In genomic region chr1:217605390-217605789, GRCh38 we compare ENCODE assay signal across 28 cellular contexts. TPM values are rescaled to one million over a fixed set of nuclear protein-coding genes. Genes with fewer than 3 reads are reported as not detected.
DNase-seq lines count a peak whose midpoint lies in the region; ATAC-seq, FAIRE-seq and TF ChIP-seq lines count a peak whose summit lies in the region.
"Had no signal": no experiment of that assay in that cellular context is flagged by ENCODE, and none has a peak within 500 bp of the region (broad histone marks: within the 10 kb centered on the region; RNA-seq: fewer than 3 reads in every experiment).

No MANE protein-coding gene starts in this region.

- FAIRE-seq in A549 (lab: Jason Lieb, UNC) = no peak
- FAIRE-seq: GM12878 had no signal

- intact Hi-C loops in Calu3 (cut with micrococcal nuclease; ENCODE audit: unreplicated experiment) = no loop called here

- H3K27ac ChIP-seq in A549 = no peak overlapping the region
- H3K27ac ChIP-seq: BLaER1 treated with 17β-estradiol and CSF1 and Interleukin-3, amounts not matched to agents 10 nM and 100 nM had no signal

- H3K4me3 Mint-ChIP-seq in Calu3 (ENCODE audit: low read depth, unreplicated experiment) = no peak overlapping the region
- H3K4me3 Mint-ChIP-seq: CD4-positive, alpha-beta T cell had no signal

- no peaks in the 10 kb centered on the region for H3K36me3 Mint-ChIP-seq in Calu3 (ENCODE audit: insufficient read depth, unreplicated experiment)

- 86% methylated on average over 1 of the region's 1 CpG for WGBS in A549 (ENCODE audit: missing lambda C conversion rate)

- no peaks in the 10 kb centered on the region for H3K9me3 ChIP-seq in A549
- H3K9me3 ChIP-seq: BLaER1 treated with 17β-estradiol and CSF1 and Interleukin-3, amounts not matched to agents 10 nM and 100 nM; HAP-1 had no signal

- no peak overlapping the region for H3K4me3 ChIP-seq in A549
- no peak overlapping the region for H3K4me3 ChIP-seq in choroid plexus epithelial cell (ENCODE audit: low read depth, low read length)
- H3K4me3 ChIP-seq: BLaER1 treated with 17β-estradiol and CSF1 and Interleukin-3, amounts not matched to agents 10 nM and 100 nM; GM12878; HAP-1 had no signal

- no peaks in the 10 kb centered on the region for H3K4me1 ChIP-seq in A549
- H3K4me1 ChIP-seq: BLaER1 treated with 17β-estradiol and CSF1 and Interleukin-3, amounts not matched to agents 10 nM and 100 nM had no signal

- no TSS peak for BruUV-seq in Calu3 (replicated peaks; lab: Mats Ljungman, UMichigan)

- no peak for TF ChIP-seq RAD21 in A549 (conservative IDR thresholded peaks at IDR 0.05 in 1 of 2, IDR thresholded peaks at IDR 0.05 in 1 of 2)

- no peak overlapping the region for H3K4me2 ChIP-seq in A549
- H3K4me2 ChIP-seq: BLaER1 treated with 17β-estradiol and CSF1 and Interleukin-3, amounts not matched to agents 10 nM and 100 nM had no signal

- H3K4me1 Mint-ChIP-seq in Calu3 (ENCODE audit: low read depth, unreplicated experiment) = no peaks in the 10 kb centered on the region

- no peak for ATAC-seq in A549
- ATAC-seq: GM12878, PC-3 had no signal

- H3K9me3 Mint-ChIP-seq in Calu3 (ENCODE audit: low read depth, unreplicated experiment) = no peaks in the 10 kb centered on the region
- H3K9me3 Mint-ChIP-seq: CD4-positive, alpha-beta T cell had no signal

- H3K27ac Mint-ChIP-seq in Calu3 (ENCODE audit: unreplicated experiment) = no peak overlapping the region
- H3K27ac Mint-ChIP-seq: CD4-positive, alpha-beta T cell had no signal

- no peak for TF ChIP-seq EP300 in A549 (IDR thresholded peaks at IDR 0.05)

- POLR2A ChIA-PET in A549 (lab: Yijun Ruan, JAX) = no interaction called here

- CTCF ChIA-PET in A549 (lab: Yijun Ruan, JAX) (no interaction called here), Calu3 (lab: Charles Lee) (no interaction called here)

- no peaks in the 10 kb centered on the region for H3K27me3 Mint-ChIP-seq in Calu3 (ENCODE audit: unreplicated experiment)
- H3K27me3 Mint-ChIP-seq: CD4-positive, alpha-beta T cell had no signal

- DNase-seq in A549 (ENCODE audit: low read depth in 1 of 2, low spot score in 1 of 2) (no peak), LHCN-M2 (ENCODE audit: low read depth) (peak; percentile 10), choroid plexus epithelial cell (ENCODE audit: low read depth) (peak; percentile 13), iris pigment epithelial cell (ENCODE audit: low read depth) (peak; percentile 25), amniotic stem cell (lab: John Stamatoyannopoulos, UW) (no peak), SW 1271 (lab: John Stamatoyannopoulos, UW) (no peak), Calu3 (no peak)
- DNase-seq: AML-193; CD4-positive, alpha-beta T cell; DMS 273 treated with DMSO at 0.1 percent for 48 hours; DMS79; EL; GDM1; GOT3; Karpas-422; MV-4-11; NCI-H1105; NCI-H1436 treated with DMSO at 0.1 percent for 48 hours; NCI-H187 treated with DMSO at 0.1 percent for 48 hours; NCI-H446; NCI-H526; NCI-H82; NK-92 treated with Interleukin-12 subunit alpha and Interleukin-12 subunit beta, amount 100 ng/mL, for 24 hours; PC-3; Right ventricle myocardium superior had no signal

- no peak for TF ChIP-seq POLR2A in A549 (IDR thresholded peaks at IDR 0.05; ENCODE audit: low read length)

- TF ChIP-seq CTCF in A549 (IDR thresholded peaks at IDR 0.05) = no peak
- TF ChIP-seq CTCF in choroid plexus epithelial cell (conservative IDR thresholded peaks at IDR 0.05; ENCODE audit: low read depth, low read length) = no peak
- no peak for TF ChIP-seq CTCF in Calu3 (IDR thresholded peaks at IDR 0.05; ENCODE audit: unreplicated experiment)

TF ChIP-seq in A549, 52 proteins besides CTCF, POLR2A, EP300 and RAD21:
- TF ChIP-seq MAFK (IDR thresholded peaks at IDR 0.05; ENCODE audit: partially characterized antibody) (peak; percentile 46), HOXB13 (CRISPR knock-in tag; IDR thresholded peaks at IDR 0.05; ENCODE audit: low read depth) (no peak)

RNA-seq across cellular contexts. Expression of gene GPATCH2, which starts 25.5 kb away (rescaled TPM):
- polyA plus RNA-seq in A549 (2011; rRNA removed) (13.1 and 18.6 TPM in 2 replicates), A549 (2017; fragmentation: RNase III; extraction: RNeasy Plus Mini Kit Qiagen cat#74134 plus additional on column Dnase treatment) (8.9 to 10.8 TPM (median 10.7 TPM) in 3 replicates)
- polyA plus RNA-seq in A549 (2012; cell fraction: cytosol; rRNA removed) = 2.5 TPM in 2 replicates
- 2.1 and 2.7 TPM in 2 replicates for polyA plus RNA-seq in A549 (2012; cell fraction: nucleus; rRNA removed)
- polyA minus RNA-seq in A549 (2011; rRNA and poly(A)+ RNA removed) = 12.0 and 12.5 TPM in 2 replicates
- total RNA-seq in LHCN-M2 (2014; rRNA removed) (12.4 and 15.5 TPM in 2 replicates), Calu3 (2022) (21.1 and 22.4 TPM in 2 replicates)
- 2.9 TPM for polyA plus RNA-seq in LHCN-M2 (2012)

RNA-seq across cellular contexts. Expression of gene SPATA17, which starts 25.8 kb away (rescaled TPM):
- 3.7 and 5.0 TPM in 2 replicates for polyA plus RNA-seq in A549 (2011; rRNA removed)
- polyA plus RNA-seq in A549 (2012; cell fraction: cytosol; rRNA removed) = 0.37 and 0.39 TPM in 2 replicates
- 0.23 and 0.36 TPM in 2 replicates for polyA plus RNA-seq in A549 (2012; cell fraction: nucleus; rRNA removed)
- 2.9 to 3.4 TPM (median 3.3 TPM) in 3 replicates for polyA plus RNA-seq in A549 (2017; fragmentation: RNase III; extraction: RNeasy Plus Mini Kit Qiagen cat#74134 plus additional on column Dnase treatment)
- polyA minus RNA-seq in A549 (2011; rRNA and poly(A)+ RNA removed) = 0.92 and 0.99 TPM in 2 replicates
- 0.19 and 0.46 TPM in 2 replicates for total RNA-seq in LHCN-M2 (2014; rRNA removed)
- polyA plus RNA-seq in LHCN-M2 (2012) = 0.44 TPM
- total RNA-seq in Calu3 (2022) = 2.6 and 3.0 TPM in 2 replicates
- total RNA-seq: CD4-positive, alpha-beta T cell had no signal

Comparison
In these comparisons a context has a peak if more than half of its experiments do, and no peak if none do; other contexts are left out.
1. DNase-seq: peak in LHCN-M2 (single experiment), choroid plexus epithelial cell (single experiment) and iris pigment epithelial cell (single experiment); none in A549 (0 of 2), amniotic stem cell (single experiment), SW 1271 (0 of 2) and Calu3 (single experiment).